Comparison of ENCODE assay signal across 17 cellular contexts in genomic region chr22:46863794-46864193, GRCh38.
"Had no signal": no experiment of that assay in that cellular context is flagged by ENCODE, and none has a peak within 500 bp of the region (broad histone marks: within the 10 kb centered on the region; RNA-seq: fewer than 3 reads in every experiment).

No MANE protein-coding gene starts in this region.

- H3K4me3 Mint-ChIP-seq: activated naive CD4-positive, alpha-beta T cell treated with anti-CD3 and anti-CD28 coated beads for 36 hours; activated naive CD8-positive, alpha-beta T cell treated with anti-CD3 and anti-CD28 coated beads, Interleukin-2, amount 10 ng/mL, durations not matched to agents 7 days and 5 days; activated T-cell treated with anti-CD3 and anti-CD28 coated beads, Interleukin-2, amount 50 U/mL, for 4 hours had no signal

- H3K4me3 ChIP-seq: heart left ventricle, sigmoid colon, smooth muscle cell, upper lobe of left lung had no signal

- H3K4me1 Mint-ChIP-seq: activated naive CD8-positive, alpha-beta T cell treated with anti-CD3 and anti-CD28 coated beads, Interleukin-2, amount 10 ng/mL, durations not matched to agents 7 days and 5 days had no signal

- ATAC-seq: activated T-cell treated with anti-CD3 and anti-CD28 coated beads, Interleukin-2, amount 50 U/mL, for 4 hours; heart left ventricle had no signal

- H3K27ac ChIP-seq: heart left ventricle, sigmoid colon, upper lobe of left lung had no signal

- DNase-seq: activated CD8-positive, alpha-beta memory T cell treated with anti-CD3 and anti-CD28 coated beads, Interleukin-2, amount 50 U/mL, for 48 hours; activated naive CD4-positive, alpha-beta T cell treated with anti-CD3 and anti-CD28 coated beads for 36 hours; activated naive CD8-positive, alpha-beta T cell treated with anti-CD3 and anti-CD28 coated beads, Interleukin-2, amount 10 ng/mL, durations not matched to agents 7 days and 5 days; activated T-cell treated with anti-CD3 and anti-CD28 coated beads, Interleukin-2, amount 50 U/mL, for 4 hours; amniotic stem cell; cerebellar nuclear complex; cortex of kidney; heart left ventricle; mesenchymal stem cell; nucleus accumbens; posterior cingulate gyrus; sigmoid colon; stimulated activated CD4-positive, alpha-beta T cell treated with anti-CD3 and anti-CD28 coated beads, Interleukin-2, amount 100 ng/mL, for 48 hours; stimulated activated naive CD4-positive, alpha-beta T cell treated with Interleukin-2 at 50 U/mL for 16 hours; T-helper 9 cell; upper lobe of left lung had no signal

- H3K36me3 ChIP-seq: sigmoid colon, upper lobe of left lung had no signal

- H3K27me3 Mint-ChIP-seq: activated naive CD8-positive, alpha-beta T cell treated with anti-CD3 and anti-CD28 coated beads, Interleukin-2, amount 10 ng/mL, durations not matched to agents 7 days and 5 days had no signal

- H3K27ac Mint-ChIP-seq: activated naive CD4-positive, alpha-beta T cell treated with anti-CD3 and anti-CD28 coated beads for 36 hours; activated naive CD8-positive, alpha-beta T cell treated with anti-CD3 and anti-CD28 coated beads, Interleukin-2, amount 10 ng/mL, durations not matched to agents 7 days and 5 days had no signal

- H3K27me3 ChIP-seq: heart left ventricle, sigmoid colon, upper lobe of left lung had no signal

- H3K4me1 ChIP-seq: heart left ventricle, sigmoid colon, upper lobe of left lung had no signal

- H3K9me3 ChIP-seq: heart left ventricle, sigmoid colon, upper lobe of left lung had no signal
